16 cellular contexts compared by ENCODE assay signal in the genomic region with DNA sequence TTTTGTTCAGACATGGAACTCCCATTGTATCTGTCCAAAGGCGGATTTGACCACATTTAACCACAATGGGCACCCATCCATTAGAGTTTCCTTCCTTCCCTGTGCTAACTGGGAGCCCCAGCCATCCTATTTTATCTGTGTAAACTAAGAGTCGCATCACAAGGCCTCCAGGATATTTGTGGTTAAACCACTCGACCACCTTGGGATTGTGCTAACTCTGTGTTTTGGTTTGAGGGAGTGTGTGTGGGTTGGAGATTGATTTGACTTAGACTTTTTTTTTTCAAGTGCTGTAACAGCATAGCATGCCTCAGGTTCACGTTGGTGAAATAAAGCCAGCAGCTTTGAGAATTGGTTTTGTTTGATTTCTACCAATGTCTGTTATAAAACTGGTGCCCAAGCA.
A peak's percentile ranks its signal among the peaks of the same experiment; 100 is the strongest.
DNase-seq lines count a peak whose midpoint lies in the region; ATAC-seq and TF ChIP-seq lines count a peak whose summit lies in the region.
"Had no signal": no experiment of that assay in that cellular context is flagged by ENCODE, and none has a peak within 500 bp of the region (broad histone marks: within the 10 kb centered on the region; RNA-seq: fewer than 3 reads in every experiment).

No MANE protein-coding gene starts in this region.

- peaks cover 3% of the 10 kb centered on the region for H3K27me3 ChIP-seq in mammary epithelial cell (ENCODE audit: insufficient read depth, low read length)
- H3K27me3 ChIP-seq in prostate gland (replicated peaks; ENCODE audit: insufficient read depth), result no peaks in the 10 kb centered on the region
- H3K27me3 ChIP-seq: ascending aorta, spleen, testis had no signal

- no peak overlapping the region for H3K9ac ChIP-seq in mammary epithelial cell (ENCODE audit: insufficient read depth, low read length)

- TF ChIP-seq POLR2A in prostate gland (IDR thresholded peaks at IDR 0.05), result no peak

- in situ Hi-C loops in mammary epithelial cell (cut with MboI; ENCODE audit: low sequenced_read_pairs in 2 of 2), result no loop called here

- H3K9me3 Mint-ChIP-seq in activated T-cell treated with anti-CD3 and anti-CD28 coated beads, Interleukin-2, amount 50 U/mL, for 4 hours, result peaks cover 14% of the 10 kb centered on the region
- peaks cover 7% of the 10 kb centered on the region for H3K9me3 Mint-ChIP-seq in stimulated activated effector memory CD8-positive, alpha-beta T cell treated with anti-CD3 and anti-CD28 coated beads, Interleukin-12 subunit alpha, Interleukin-12 subunit beta, amount 100 ng/mL, for 72 hours

- dilution Hi-C loops in mammary epithelial cell (cut with HindIII; ENCODE audit: low sequenced_read_pairs), result no loop called here

- no peak for TF ChIP-seq CTCF in mammary epithelial cell (conservative IDR thresholded peaks at IDR 0.05 in 1 of 2, IDR thresholded peaks at IDR 0.05 in 1 of 2; ENCODE audit: extremely low read depth in 1 of 2, insufficient read depth in 1 of 2, low read depth in 1 of 2, low read length in 2 of 2)
- no peak for TF ChIP-seq CTCF in prostate gland (IDR thresholded peaks at IDR 0.05)

- 5% methylated on average over 4 of the region's 4 CpGs for WGBS in mammary epithelial cell (ENCODE audit: low coverage, missing lambda C conversion rate)
- 58% methylated on average over 4 of the region's 4 CpGs for WGBS in prostate gland

- intact Hi-C loops in mammary epithelial cell (cut with micrococcal nuclease), result no loop called here
- intact Hi-C loops in prostate gland (cut with DNase I), result no loop called here

- H3K4me1 ChIP-seq in mammary epithelial cell (ENCODE audit: insufficient read depth, low read length), result peaks cover 21% of the 10 kb centered on the region
- no peaks in the 10 kb centered on the region for H3K4me1 ChIP-seq in prostate gland (replicated peaks)
- H3K4me1 ChIP-seq: ascending aorta, Caco-2, spleen, testis had no signal

- no peaks in the 10 kb centered on the region for H3K9me3 ChIP-seq in mammary epithelial cell (replicated peaks; ENCODE audit: insufficient read depth, low read length)
- no peaks in the 10 kb centered on the region for H3K9me3 ChIP-seq in prostate gland
- H3K9me3 ChIP-seq: ascending aorta, Caco-2, testis had no signal

- no peaks in the 10 kb centered on the region for H3K27me3 Mint-ChIP-seq in activated T-cell treated with anti-CD3 and anti-CD28 coated beads, Interleukin-2, amount 50 U/mL, for 4 hours (ENCODE audit: low read depth)
- H3K27me3 Mint-ChIP-seq: memory B cell had no signal

- ATAC-seq in activated T-cell treated with anti-CD3 and anti-CD28 coated beads, Interleukin-2, amount 50 U/mL, for 4 hours, result no peak
- ATAC-seq in stimulated activated effector memory CD8-positive, alpha-beta T cell treated with anti-CD3 and anti-CD28 coated beads, Interleukin-12 subunit alpha, Interleukin-12 subunit beta, amount 100 ng/mL, for 72 hours, result no peak
- no peak for ATAC-seq in GM19328 (IDR thresholded peaks at IDR 0.05; ENCODE audit: unreplicated experiment)

- no peaks in the 10 kb centered on the region for H4K20me1 ChIP-seq in mammary epithelial cell (ENCODE audit: insufficient read depth, low read length)

- H3K27ac Mint-ChIP-seq in stimulated activated effector memory CD8-positive, alpha-beta T cell treated with anti-CD3 and anti-CD28 coated beads, Interleukin-12 subunit alpha, Interleukin-12 subunit beta, amount 100 ng/mL, for 72 hours, result peak overlapping the region; percentile 88
- H3K27ac Mint-ChIP-seq: memory B cell had no signal

- BruUV-seq in mammary epithelial cell (replicated peaks; lab: Mats Ljungman, UMichigan), result no TSS peak

- no peaks in the 10 kb centered on the region for H3K36me3 Mint-ChIP-seq in activated T-cell treated with anti-CD3 and anti-CD28 coated beads, Interleukin-2, amount 50 U/mL, for 4 hours (ENCODE audit: insufficient read depth)
- peaks cover 6% of the 10 kb centered on the region for H3K36me3 Mint-ChIP-seq in stimulated activated effector memory CD8-positive, alpha-beta T cell treated with anti-CD3 and anti-CD28 coated beads, Interleukin-12 subunit alpha, Interleukin-12 subunit beta, amount 100 ng/mL, for 72 hours
- H3K36me3 Mint-ChIP-seq: memory B cell had no signal

- H3K4me3 Mint-ChIP-seq in activated T-cell treated with anti-CD3 and anti-CD28 coated beads, Interleukin-2, amount 50 U/mL, for 4 hours, result no peak overlapping the region
- peak overlapping the region; percentile 29 for H3K4me3 Mint-ChIP-seq in stimulated activated effector memory CD8-positive, alpha-beta T cell treated with anti-CD3 and anti-CD28 coated beads, Interleukin-12 subunit alpha, Interleukin-12 subunit beta, amount 100 ng/mL, for 72 hours
- H3K4me3 Mint-ChIP-seq: H9, memory B cell had no signal

- H3K4me1 Mint-ChIP-seq in activated T-cell treated with anti-CD3 and anti-CD28 coated beads, Interleukin-2, amount 50 U/mL, for 4 hours (ENCODE audit: low read depth), result peaks cover 26% of the 10 kb centered on the region
- H3K4me1 Mint-ChIP-seq in stimulated activated effector memory CD8-positive, alpha-beta T cell treated with anti-CD3 and anti-CD28 coated beads, Interleukin-12 subunit alpha, Interleukin-12 subunit beta, amount 100 ng/mL, for 72 hours, result peaks cover 30% of the 10 kb centered on the region
- H3K4me1 Mint-ChIP-seq: H9, memory B cell had no signal

- no peak overlapping the region for H3K27ac ChIP-seq in mammary epithelial cell (ENCODE audit: insufficient read depth, low read depth, low read length)
- H3K27ac ChIP-seq in prostate gland, result no peak overlapping the region
- H3K27ac ChIP-seq: ascending aorta, spleen, testis had no signal

- no peaks in the 10 kb centered on the region for H3K79me2 ChIP-seq in mammary epithelial cell (ENCODE audit: insufficient read depth, low read length)

- peak overlapping the region; percentile 8 for H3K4me2 ChIP-seq in mammary epithelial cell (ENCODE audit: insufficient read depth, low read depth, low read length)

- H3K36me3 ChIP-seq in mammary epithelial cell (ENCODE audit: insufficient read depth, low read length), result no peaks in the 10 kb centered on the region
- H3K36me3 ChIP-seq in prostate gland, result no peaks in the 10 kb centered on the region
- H3K36me3 ChIP-seq: ascending aorta, spleen had no signal

- H2AFZ ChIP-seq in mammary epithelial cell (ENCODE audit: low read depth, low read length), result no peak overlapping the region

- DNase-seq in activated T-cell treated with anti-CD3 and anti-CD28 coated beads for 48 hours (ENCODE audit: low read depth) (peak; percentile 8), RPMI7951 (ENCODE audit: low read depth) (peak; percentile 99), mammary epithelial cell (peak; percentile 79), prostate gland (ENCODE audit: low spot score) (no peak), NCI-H82 (lab: John Stamatoyannopoulos, UW) (no peak)
- no peak for DNase-seq in activated T-cell treated with anti-CD3 and anti-CD28 coated beads, Interleukin-2, amount 50 U/mL, for 4 hours
- peak in 1 of 2 donors; percentile 58 for DNase-seq in stimulated activated effector memory CD8-positive, alpha-beta T cell treated with anti-CD3 and anti-CD28 coated beads, Interleukin-12 subunit alpha, Interleukin-12 subunit beta, amount 100 ng/mL, for 72 hours (ENCODE audit: low spot score in 2 of 2)
- DNase-seq: activated CD8-positive, alpha-beta memory T cell treated with anti-CD3 and anti-CD28 coated beads, Interleukin-2, amount 50 U/mL, for 4 hours; Caco-2; H9; NCI-H2081; spleen; testis had no signal

- H3K4me3 ChIP-seq in mammary epithelial cell (replicated peaks in 1 of 3; ENCODE audit: insufficient read depth in 1 of 3, low read depth in 2 of 3, low read length in 3 of 3) (no peak overlapping the region), prostate gland (no peak overlapping the region)
- H3K4me3 ChIP-seq: ascending aorta, spleen, testis had no signal

- CTCF ChIA-PET in mammary epithelial cell (lab: Charles Lee; ENCODE audit: low non-redundant PET), result no interaction called here

Comparison
In these comparisons a context has a peak if more than half of its experiments do, and no peak if none do; other contexts are left out.
1. DNase-seq: peak in activated T-cell treated with anti-CD3 and anti-CD28 coated beads for 48 hours (single experiment), RPMI7951 (single experiment) and mammary epithelial cell (single experiment); none in activated T-cell treated with anti-CD3 and anti-CD28 coated beads, Interleukin-2, amount 50 U/mL, for 4 hours (single experiment), prostate gland (single experiment) and NCI-H82 (single experiment).